In the genomic region with DNA sequence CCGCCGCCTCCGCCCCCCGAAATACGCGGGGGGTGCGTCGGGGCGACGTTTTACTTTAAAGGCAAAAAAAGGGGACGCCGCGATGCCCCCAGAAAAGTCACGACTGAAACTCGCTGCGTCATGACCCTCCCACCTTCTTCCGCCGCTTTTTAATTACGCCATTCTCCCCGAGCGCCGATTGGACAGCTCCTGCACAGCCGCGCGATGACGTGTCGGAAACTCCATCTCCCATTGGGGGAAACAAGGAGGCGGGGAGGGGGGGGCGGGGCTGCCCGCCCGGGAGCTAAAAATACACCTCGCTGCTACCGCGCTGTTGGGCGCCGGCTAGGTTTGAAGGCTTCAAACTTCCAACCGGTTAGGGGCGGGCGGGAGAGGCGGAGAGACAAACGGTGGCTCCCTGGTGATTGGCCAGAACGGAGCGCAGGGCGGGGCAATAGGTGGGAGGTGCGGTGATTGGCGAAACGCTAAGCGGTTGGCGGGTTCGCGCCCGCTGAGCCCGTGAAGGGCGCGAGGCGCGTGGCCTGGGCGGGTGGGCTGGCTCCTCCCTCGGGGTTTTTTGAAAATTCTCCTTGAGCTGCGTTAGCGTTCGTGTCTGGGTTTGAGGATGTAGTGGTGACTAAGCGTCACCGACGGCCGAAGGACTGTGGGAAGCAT, we compare ENCODE assay signal across 8 cellular contexts. TPM values are rescaled to one million over a fixed set of nuclear protein-coding genes. Genes with fewer than 3 reads are reported as not detected.
DNase-seq lines count a peak whose midpoint lies in the region; ATAC-seq and TF ChIP-seq lines count a peak whose summit lies in the region.

A gene with protein sequence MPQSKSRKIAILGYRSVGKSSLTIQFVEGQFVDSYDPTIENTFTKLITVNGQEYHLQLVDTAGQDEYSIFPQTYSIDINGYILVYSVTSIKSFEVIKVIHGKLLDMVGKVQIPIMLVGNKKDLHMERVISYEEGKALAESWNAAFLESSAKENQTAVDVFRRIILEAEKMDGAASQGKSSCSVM (minus strand): TSS at position 131 of the 654 bp plus-strand sequence. CDS start 384 bp downstream, outside the sequence.

- peaks cover 44% of the 10 kb centered on the region for H3K79me2 ChIP-seq in DOHH2 (ENCODE audit: control insufficient read depth, low read length)

- CTCF ChIA-PET in RWPE1 (lab: Yijun Ruan, JAX), result interaction anchor here (0.6 kb wide), 1 partner anchor 205 kb away, joined by 4 read pairs; no protein-coding TSS in a partner anchor

- 0 out of 2 replicates have a peak, but pooled peaks cover 2% of the 10 kb centered on the region for H3F3A ChIP-seq in DOHH2 (ENCODE audit: control insufficient read depth, insufficient read depth)

- H3K27ac Mint-ChIP-seq in activated T-helper 2 cell treated with anti-CD3 and anti-CD28 coated beads, Interferon-gamma antibody, Interleukin-2, Interleukin-4, amounts not matched to agents 10 μg/mL and 5 μg/mL and 100 μg/mL, durations not matched to agents 14 hours and 24 hours and 36 hours, result peak within 1 kb of the TSS; percentile 96
- peak within 1 kb of the TSS; percentile 92 to 93 for H3K27ac Mint-ChIP-seq in natural killer cell

- no peaks in the 10 kb centered on the region for H3K9me3 Mint-ChIP-seq in activated T-helper 2 cell treated with anti-CD3 and anti-CD28 coated beads, Interferon-gamma antibody, Interleukin-2, Interleukin-4, amounts not matched to agents 10 μg/mL and 5 μg/mL and 100 μg/mL, durations not matched to agents 14 hours and 24 hours and 36 hours
- H3K9me3 Mint-ChIP-seq in natural killer cell, result no peaks in the 10 kb centered on the region

- peaks cover 25% of the 10 kb centered on the region for H3K4me1 ChIP-seq in DOHH2 (ENCODE audit: control insufficient read depth, low read length)

- H3K27me3 Mint-ChIP-seq in activated T-helper 2 cell treated with anti-CD3 and anti-CD28 coated beads, Interferon-gamma antibody, Interleukin-2, Interleukin-4, amounts not matched to agents 10 μg/mL and 5 μg/mL and 100 μg/mL, durations not matched to agents 14 hours and 24 hours and 36 hours (ENCODE audit: low read depth), result peaks cover 2% of the 10 kb centered on the region
- peaks cover 0 to 10% of the 10 kb centered on the region in 2 donors for H3K27me3 Mint-ChIP-seq in natural killer cell (ENCODE audit: low read depth in 2 of 2)

- intact Hi-C loops in activated T-helper 2 cell treated with anti-CD3 and anti-CD28 coated beads, Interferon-gamma antibody, Interleukin-2, Interleukin-4, amounts not matched to agents 10 μg/mL and 5 μg/mL and 100 μg/mL, durations not matched to agents 14 hours and 24 hours and 36 hours (cut with micrococcal nuclease), result loop anchor here (1.0 to 10.0 kb wide), 7 partner anchors 38 to 1155 kb away; partner anchors contain the start of genes ABCF2, GALNT11 and XRCC2
- intact Hi-C loops in natural killer cell (cut with micrococcal nuclease), result loop anchor here (1.0 to 10.0 kb wide), 4 partner anchors 38 to 507 kb away; partner anchors contain the start of genes GALNT11 and NUB1

- peak; percentile 97 for DNase-seq in GOT3 (lab: John Stamatoyannopoulos, UW)
- peak; percentile 96 for DNase-seq in LNCaP clone FGC (ENCODE audit: low read depth)
- DNase-seq in RWPE1 (ENCODE audit: low spot score), result peak; percentile 94
- peak; percentile 97 for DNase-seq in activated T-helper 2 cell treated with anti-CD3 and anti-CD28 coated beads, Interferon-gamma antibody, Interleukin-2, Interleukin-4, amounts not matched to agents 10 μg/mL and 5 μg/mL and 100 μg/mL, durations not matched to agents 14 hours and 24 hours and 36 hours (ENCODE audit: low spot score)
- DNase-seq in fibroblast of peridontal ligament (ENCODE audit: extremely low read depth), result peak; percentile 99
- DNase-seq in natural killer cell, result peak; percentile 98
- peak; percentile 99 for DNase-seq in stimulated activated naive CD4-positive, alpha-beta T cell treated with Interleukin-2 at 50 U/mL for 16 hours (lab: John Stamatoyannopoulos, UW)

- H3K36me3 Mint-ChIP-seq in activated T-helper 2 cell treated with anti-CD3 and anti-CD28 coated beads, Interferon-gamma antibody, Interleukin-2, Interleukin-4, amounts not matched to agents 10 μg/mL and 5 μg/mL and 100 μg/mL, durations not matched to agents 14 hours and 24 hours and 36 hours (ENCODE audit: low read depth), result peaks cover 23% of the 10 kb centered on the region
- H3K36me3 Mint-ChIP-seq in natural killer cell, result no peaks in the 10 kb centered on the region

- H4K20me1 ChIP-seq in DOHH2 (ENCODE audit: control insufficient read depth, insufficient read depth, low read depth, low read length), result peaks cover 33% of the 10 kb centered on the region

- no peaks in the 10 kb centered on the region for H3K9me2 ChIP-seq in DOHH2 (replicated peaks; ENCODE audit: control insufficient read depth, low read length)

- TF ChIP-seq CTCF in DOHH2 (IDR thresholded peaks at IDR 0.05; ENCODE audit: low read depth, low read length, poor library complexity, severe bottlenecking) (no peak), LNCaP clone FGC (IDR thresholded peaks at IDR 0.05; ENCODE audit: control insufficient read depth, extremely low read depth, insufficient read depth) (no peak), RWPE1 (conservative IDR thresholded peaks at IDR 0.05; ENCODE audit: low read depth) (no peak), natural killer cell (IDR thresholded peaks at IDR 0.05) (no peak)

- H3K4me3 ChIP-seq in DOHH2 (ENCODE audit: low read length) (peak within 1 kb of the TSS; percentile 93), LNCaP clone FGC (ENCODE audit: low read depth, low read length) (peak within 1 kb of the TSS; percentile 87)

- H3K4me1 Mint-ChIP-seq in activated T-helper 2 cell treated with anti-CD3 and anti-CD28 coated beads, Interferon-gamma antibody, Interleukin-2, Interleukin-4, amounts not matched to agents 10 μg/mL and 5 μg/mL and 100 μg/mL, durations not matched to agents 14 hours and 24 hours and 36 hours (ENCODE audit: low read depth), result peaks cover 31% of the 10 kb centered on the region
- peaks cover 42 to 43% of the 10 kb centered on the region in 2 donors for H3K4me1 Mint-ChIP-seq in natural killer cell

- peak within 1 kb of the TSS; percentile 80 for H3K27ac ChIP-seq in DOHH2 (ENCODE audit: low read depth, low read length)
- peak within 1 kb of the TSS; percentile 99 for H3K27ac ChIP-seq in RWPE1

- H3K9me3 ChIP-seq in DOHH2 (ENCODE audit: control insufficient read depth, insufficient read depth, low read length), result peaks cover 8% of the 10 kb centered on the region

- H3K4me3 Mint-ChIP-seq in activated T-helper 2 cell treated with anti-CD3 and anti-CD28 coated beads, Interferon-gamma antibody, Interleukin-2, Interleukin-4, amounts not matched to agents 10 μg/mL and 5 μg/mL and 100 μg/mL, durations not matched to agents 14 hours and 24 hours and 36 hours (ENCODE audit: low read depth), result peak within 1 kb of the TSS; percentile 96
- peak within 1 kb of the TSS; percentile 94 for H3K4me3 Mint-ChIP-seq in natural killer cell

- ATAC-seq in natural killer cell, result peak; percentile 80 to 91 (median 82)

- peaks cover 34% of the 10 kb centered on the region for H3K36me3 ChIP-seq in DOHH2 (ENCODE audit: control insufficient read depth, low read length)

- peaks cover 5% of the 10 kb centered on the region; the same call in 1 of the 2 replicates for H3K27me3 ChIP-seq in DOHH2 (ENCODE audit: control insufficient read depth, low read length)

- H3K4me2 ChIP-seq in DOHH2 (ENCODE audit: low read length), result peak within 1 kb of the TSS; percentile 83

- POLR2A ChIA-PET in RWPE1 (lab: Yijun Ruan, JAX; ENCODE audit: low non-redundant PET), result interaction anchor here (0.6 kb wide), 1 partner anchor 25 kb away, joined by 4 read pairs; no protein-coding TSS in a partner anchor

RNA-seq across cellular contexts. Expression of the gene that starts here (rescaled TPM):
- 52.8 and 60.5 TPM in 2 replicates for total RNA-seq in activated T-helper 2 cell treated with anti-CD3 and anti-CD28 coated beads, Interferon-gamma antibody, Interleukin-2, Interleukin-4, amounts not matched to agents 10 μg/mL and 5 μg/mL and 100 μg/mL, durations not matched to agents 14 hours and 24 hours and 36 hours
- 10 to 100 TPM; 51.0 to 63.3 (median 63.3) TPM for total RNA-seq in natural killer cell

Comparison
In these comparisons a context has a peak if more than half of its experiments do, and no peak if none do; other contexts are left out.
1. Peak in every context shown above with its lines: DNase-seq, ATAC-seq, H3K4me3 ChIP-seq and H3K27ac ChIP-seq.